In genomic region chr3:53161820-53162671, GRCh38 we compare ENCODE assay signal across 7 cellular contexts. TPM values are rescaled to one million over a fixed set of nuclear protein-coding genes. Genes with fewer than 3 reads are reported as not detected.
A peak's percentile ranks its signal among the peaks of the same experiment; 100 is the strongest.
DNase-seq lines count a peak whose midpoint lies in the region; TF ChIP-seq lines count a peak whose summit lies in the region.

No MANE protein-coding gene starts in this region.

- WGBS in esophagus muscularis mucosa = 5% methylated on average over 24 of the region's 49 CpGs

- H3K4me3 ChIP-seq in MG63 = peak overlapping the region; percentile 61
- peak overlapping the region; percentile 79 to 92 (median 88) for H3K4me3 ChIP-seq in esophagus muscularis mucosa
- H3K4me3 ChIP-seq in neuron (ENCODE audit: low read length) = peak overlapping the region; percentile 41
- peak overlapping the region; percentile 92 to 96 for H3K4me3 ChIP-seq in vagina

- DNase-seq in MG63 (no peak), esophagus muscularis mucosa (ENCODE audit: extremely low spot score) (no peak), vagina (ENCODE audit: extremely low spot score in 2 of 2) (no peak), H4 (ENCODE audit: low spot score) (no peak)
- DNase-seq in activated CD8-positive, alpha-beta memory T cell treated with anti-CD3 and anti-CD28 coated beads for 24 hours = peak; percentile 75

- TF ChIP-seq EP300 in esophagus muscularis mucosa (IDR thresholded peaks at IDR 0.05) = no peak

- H3K27me3 ChIP-seq in MG63 (no peaks in the 10 kb centered on the region), esophagus muscularis mucosa (no peaks in the 10 kb centered on the region), neuron (ENCODE audit: insufficient read depth, low read length) (peaks cover 56% of the 10 kb centered on the region), vagina (no peaks in the 10 kb centered on the region)

- no peak overlapping the region for H2AFZ ChIP-seq in neuron (ENCODE audit: low read depth, low read length)

- peak overlapping the region; percentile 81 to 86 (median 84) for H3K27ac ChIP-seq in esophagus muscularis mucosa (replicated peaks in 1 of 4)
- peak overlapping the region; percentile 89 for H3K27ac ChIP-seq in vagina

- peak; percentile 57 for TF ChIP-seq POLR2A in GM18951 (IDR thresholded peaks at IDR 0.05; ENCODE audit: extremely low read depth, insufficient read depth, insufficient read length)
- TF ChIP-seq POLR2A in esophagus muscularis mucosa (IDR thresholded peaks at IDR 0.05; ENCODE audit: low read depth) = no peak
- no peak for TF ChIP-seq POLR2A in vagina (IDR thresholded peaks at IDR 0.05)

- H3K4me1 ChIP-seq in esophagus muscularis mucosa = peaks cover 32 to 77% (median 57%) of the 10 kb centered on the region in 4 donors
- peaks cover 12% of the 10 kb centered on the region for H3K4me1 ChIP-seq in neuron (ENCODE audit: insufficient read depth, low read length)
- H3K4me1 ChIP-seq in vagina = peaks cover 62% of the 10 kb centered on the region

- intact Hi-C loops in esophagus muscularis mucosa (cut with DNase I) = no loop called here
- intact Hi-C loops in vagina (cut with DNase I) = no loop called here

- H3K36me3 ChIP-seq in MG63 = no peaks in the 10 kb centered on the region
- peaks cover 0 to 6% (median 0%) of the 10 kb centered on the region in 4 donors for H3K36me3 ChIP-seq in esophagus muscularis mucosa
- H3K36me3 ChIP-seq in neuron (ENCODE audit: insufficient read depth, low read length) = no peaks in the 10 kb centered on the region
- H3K36me3 ChIP-seq in vagina = no peaks in the 10 kb centered on the region

- H3K9me3 ChIP-seq in MG63 (no peaks in the 10 kb centered on the region), esophagus muscularis mucosa (no peaks in the 10 kb centered on the region), neuron (ENCODE audit: low read length) (no peaks in the 10 kb centered on the region), vagina (no peaks in the 10 kb centered on the region)

- in situ Hi-C loops in GM18951 (cut with MboI; ENCODE audit: low sequenced_read_pairs, unreplicated experiment) = no loop called here

- TF ChIP-seq CTCF in esophagus muscularis mucosa (IDR thresholded peaks at IDR 0.05) (no peak), vagina (IDR thresholded peaks at IDR 0.05) (no peak)

RNA-seq across cellular contexts. Expression of gene PRKCD, which starts 1.0 kb away (rescaled TPM):
- 3.2 and 6.8 TPM in 2 replicates for total RNA-seq in MG63 (2014; rRNA removed; shearing (Covaris generic); ENCODE audit: low replicate concordance)
- total RNA-seq in esophagus muscularis mucosa (10 to 100 TPM in 3 of 4 donors, 1 to 10 TPM in 1; 7.0 to 16.7 (median 12.4) TPM), vagina (32.2 TPM)
- total RNA-seq in H4 (2014; rRNA removed; shearing (Covaris generic)) = 0.35 and 1.2 TPM in 2 replicates

RNA-seq across cellular contexts. Expression of gene RFT1, which starts 31.8 kb away (rescaled TPM):
- total RNA-seq in MG63 (2014; rRNA removed; shearing (Covaris generic); ENCODE audit: low replicate concordance) = 3.9 and 17.4 TPM in 2 replicates
- total RNA-seq in esophagus muscularis mucosa (10 to 100 TPM in 1 of 4 donors, 1 to 10 TPM in 3; 6.8 to 10.3 (median 9.0) TPM), vagina (13.8 TPM)
- total RNA-seq in H4 (2014; rRNA removed; shearing (Covaris generic)) = 6.2 and 16.5 TPM in 2 replicates

Comparison
In these comparisons a context has a peak if more than half of its experiments do, and no peak if none do; other contexts are left out.
1. H3K4me3 ChIP-seq: peak in every context shown above with its lines; median percentile 94 in vagina; 88 in esophagus muscularis mucosa; 61 in MG63; 41 in neuron.